In genomic region chr17:16215273-16215964, GRCh38 we compare ENCODE assay signal across 8 cellular contexts. TPM values are rescaled to one million over a fixed set of nuclear protein-coding genes. Genes with fewer than 3 reads are reported as not detected.
DNase-seq lines count a peak whose midpoint lies in the region; ATAC-seq and TF ChIP-seq lines count a peak whose summit lies in the region.

TSS of gene NCOR1 (minus strand) at chr17:16215534. CDS start at chr17:16194569, 20,965 bp downstream.

- TF ChIP-seq POLR2A in GM15510 (IDR thresholded peaks at IDR 0.05; ENCODE audit: borderline replicate concordance, extremely low read depth, insufficient read length): peak; percentile 97

- no peaks in the 10 kb centered on the region for H3K27me3 ChIP-seq in psoas muscle (ENCODE audit: insufficient read depth in 3 of 3, low read length in 2 of 3)

- peak within 1 kb of the TSS; percentile 94 for H3K27ac Mint-ChIP-seq in T-helper 17 cell

- H3K4me3 ChIP-seq in psoas muscle: peak within 1 kb of the TSS; percentile 99
- peak within 1 kb of the TSS; percentile 99 for H3K4me3 ChIP-seq in urinary bladder (ENCODE audit: low read depth, low read length)

- H3K36me3 Mint-ChIP-seq in T-helper 17 cell (ENCODE audit: low read depth): no peaks in the 10 kb centered on the region

- WGBS in psoas muscle, 3 donors: 0 to 1% (median 0%) methylated on average over 56 to 82 of the region's 82 CpGs
- WGBS in urinary bladder: under 1% methylated on average over 82 of the region's 82 CpGs

- H3K4me3 Mint-ChIP-seq in T-helper 17 cell: peak within 1 kb of the TSS; percentile 94

- no peaks in the 10 kb centered on the region for H3K36me3 ChIP-seq in psoas muscle (ENCODE audit: insufficient read depth in 1 of 2, low read depth in 1 of 2)
- no peaks in the 10 kb centered on the region for H3K36me3 ChIP-seq in urinary bladder (ENCODE audit: insufficient read depth)

- DNase-seq in NCI-H1694 (lab: John Stamatoyannopoulos, UW): peak; percentile 83
- DNase-seq in T-helper 17 cell: peak; percentile 79 to 86 (median 84)
- DNase-seq in amygdala (lab: John Stamatoyannopoulos, UW): peak; percentile 19 to 92 (median 80)
- peak; percentile 97 for DNase-seq in left ventricle myocardium superior
- peak; percentile 95 to 97 for DNase-seq in psoas muscle

- peaks cover 32% of the 10 kb centered on the region for H3K4me1 Mint-ChIP-seq in T-helper 17 cell

- intact Hi-C loops in left ventricle myocardium superior (cut with micrococcal nuclease): no loop called here
- intact Hi-C loops in psoas muscle (cut with DNase I): no loop called here

- peak within 1 kb of the TSS; percentile 98 for H3K27ac ChIP-seq in psoas muscle
- H3K27ac ChIP-seq in urinary bladder (ENCODE audit: low read depth): peak within 1 kb of the TSS; percentile 97

- no peaks in the 10 kb centered on the region for H3K27me3 Mint-ChIP-seq in T-helper 17 cell

- peaks cover 39% of the 10 kb centered on the region for H3K4me1 ChIP-seq in psoas muscle
- H3K4me1 ChIP-seq in urinary bladder (ENCODE audit: insufficient read depth): no peaks in the 10 kb centered on the region

- peak; percentile 15 for TF ChIP-seq CTCF in psoas muscle (IDR thresholded peaks at IDR 0.05)

- no peaks in the 10 kb centered on the region for H3K9me3 ChIP-seq in T-helper 17 cell (ENCODE audit: control insufficient read depth, low read length, poor library complexity, severe bottlenecking)
- no peaks in the 10 kb centered on the region for H3K9me3 ChIP-seq in psoas muscle

- ATAC-seq in HG02885 (IDR thresholded peaks at IDR 0.05; ENCODE audit: poor library complexity, unreplicated experiment) (peak; percentile 81), T-helper 17 cell (peak; percentile 87), left ventricle myocardium superior (peak; percentile 97), psoas muscle (peak; percentile 93 to 95 (median 94))

RNA-seq across cellular contexts. Expression of gene NCOR1, which starts in this region (rescaled TPM):
- total RNA-seq in T-helper 17 cell: 100 to 1,000 TPM; 155 to 161 TPM
- total RNA-seq in left ventricle myocardium superior: 62.5 TPM
- 100 to 1,000 TPM in 1 of 4 donors, 10 to 100 TPM in 3; 78.8 to 102 (median 81.5) TPM for total RNA-seq in psoas muscle
- 10 to 100 TPM; 22.8 to 47.1 (median 29.4) TPM for polyA plus RNA-seq in psoas muscle
- 128 TPM for total RNA-seq in urinary bladder
- 45.5 TPM for polyA plus RNA-seq in urinary bladder

Comparison
In these comparisons a context has a peak if more than half of its experiments do, and no peak if none do; other contexts are left out.
1. Peak in every context shown above with its lines: DNase-seq, ATAC-seq, H3K4me3 ChIP-seq and H3K27ac ChIP-seq.